Comparison of ENCODE assay signal across 16 cellular contexts in the genomic region with DNA sequence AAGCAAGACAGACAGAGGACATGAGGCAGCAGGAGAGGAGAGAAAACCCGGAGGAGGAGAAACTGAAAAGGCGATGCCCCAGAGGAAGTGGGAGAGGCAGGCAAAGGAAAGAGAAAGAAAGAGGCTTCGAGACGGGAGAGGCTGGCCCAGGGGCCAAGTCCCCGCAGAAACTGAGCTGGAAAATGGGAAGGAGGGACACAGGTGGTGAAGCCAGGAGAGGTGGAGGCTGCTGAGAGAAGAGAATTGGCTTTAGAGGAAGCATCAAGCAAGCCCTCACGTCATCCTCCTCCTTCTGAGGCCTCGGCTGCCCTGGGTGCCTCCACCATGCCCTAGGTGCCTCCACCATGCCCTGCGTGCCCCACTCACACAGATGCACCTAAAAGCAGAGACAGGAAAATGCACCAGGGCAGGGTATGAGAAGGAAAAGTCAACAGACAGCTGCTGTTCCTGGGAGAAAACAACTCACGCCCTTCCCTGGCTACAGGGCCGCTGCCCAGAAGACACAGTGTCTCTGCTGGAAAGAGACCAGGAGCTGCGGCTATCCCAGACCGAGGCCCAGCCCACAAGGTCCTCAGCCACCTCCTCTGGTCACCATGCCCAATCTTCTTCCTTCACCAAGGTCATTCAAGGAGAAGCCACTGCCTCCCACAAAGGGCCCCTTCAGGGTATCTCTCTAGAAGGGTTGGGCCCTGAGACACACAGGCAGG. TPM values are rescaled to one million over a fixed set of nuclear protein-coding genes. Genes with fewer than 3 reads are reported as not detected.
DNase-seq lines count a peak whose midpoint lies in the region; ATAC-seq, FAIRE-seq and TF ChIP-seq lines count a peak whose summit lies in the region.
"Had no signal": no experiment of that assay in that cellular context is flagged by ENCODE, and none has a peak within 500 bp of the region (broad histone marks: within the 10 kb centered on the region; RNA-seq: fewer than 3 reads in every experiment).

No MANE protein-coding gene starts in this region.

- H3K27ac Mint-ChIP-seq in activated naive CD8-positive, alpha-beta T cell treated with anti-CD3 and anti-CD28 coated beads, Interleukin-2, amount 50 U/mL, for 24 hours: peak overlapping the region; percentile 39
- H3K27ac Mint-ChIP-seq in nephron: peak overlapping the region; percentile 82 to 95 (median 90)
- H3K27ac Mint-ChIP-seq: activated B cell treated with CpG ODN at 0.5 μM for 24 hours; CD8-positive, alpha-beta T cell had no signal

- TF ChIP-seq CTCF in nephron (IDR thresholded peaks at IDR 0.05; ENCODE audit: unreplicated experiment in 3 of 3): no peak
- no peak for TF ChIP-seq CTCF in thyroid gland (IDR thresholded peaks at IDR 0.05)

- H3K4me1 ChIP-seq in thyroid gland: peaks cover 0 to 20% of the 10 kb centered on the region in 2 donors

- FAIRE-seq in GM12892 (lab: Jason Lieb, UNC): no peak
- FAIRE-seq: endometrium, GM18507 had no signal

- TF ChIP-seq POLR2A in thyroid gland (IDR thresholded peaks at IDR 0.05) (no peak), GM12892 (IDR thresholded peaks at IDR 0.05; ENCODE audit: low read depth, low read length) (no peak)

- H3K36me3 Mint-ChIP-seq in activated naive CD8-positive, alpha-beta T cell treated with anti-CD3 and anti-CD28 coated beads, Interleukin-2, amount 50 U/mL, for 24 hours (ENCODE audit: low read depth): no peaks in the 10 kb centered on the region
- peaks cover 11% of the 10 kb centered on the region for H3K36me3 Mint-ChIP-seq in nephron (ENCODE audit: low read depth)
- H3K36me3 Mint-ChIP-seq: CD8-positive, alpha-beta T cell had no signal

- peaks cover 7% of the 10 kb centered on the region for H3K27me3 Mint-ChIP-seq in activated naive CD8-positive, alpha-beta T cell treated with anti-CD3 and anti-CD28 coated beads, Interleukin-2, amount 50 U/mL, for 24 hours
- no peaks in the 10 kb centered on the region for H3K27me3 Mint-ChIP-seq in nephron (ENCODE audit: low read depth)

- no peak for DNase-seq in activated naive CD8-positive, alpha-beta T cell treated with anti-CD3 and anti-CD28 coated beads, Interleukin-2, amount 50 U/mL, for 24 hours
- DNase-seq in Right ventricle myocardium superior (no peak), thyroid gland (no peak), GM12892 (ENCODE audit: insufficient read length) (no peak), NCI-H2196 (lab: John Stamatoyannopoulos, UW; ENCODE audit: unreplicated experiment) (no peak), NCI-H446 (lab: John Stamatoyannopoulos, UW) (no peak)
- DNase-seq: activated B cell treated with CpG ODN at 0.5 μM for 24 hours; GDM1; stimulated activated CD4-positive, alpha-beta T cell treated with anti-CD3 and anti-CD28 coated beads, Interleukin-4, amount 100 ng/mL, for 4 hours had no signal

- WGBS in thyroid gland, 2 donors: 56 to 71% methylated on average over 11 to 12 of the region's 12 CpGs

- intact Hi-C loops in Right ventricle myocardium superior (cut with DNase I): no loop called here
- intact Hi-C loops in thyroid gland (cut with DNase I): no loop called here

- H3K4me3 ChIP-seq in thyroid gland (replicated peaks in 1 of 3): no peak overlapping the region

- peaks cover 3% of the 10 kb centered on the region for H3K4me1 Mint-ChIP-seq in activated naive CD8-positive, alpha-beta T cell treated with anti-CD3 and anti-CD28 coated beads, Interleukin-2, amount 50 U/mL, for 24 hours
- H3K4me1 Mint-ChIP-seq in nephron: peaks cover 83% of the 10 kb centered on the region
- H3K4me1 Mint-ChIP-seq: activated B cell treated with CpG ODN at 0.5 μM for 24 hours had no signal

- no peaks in the 10 kb centered on the region for H3K36me3 ChIP-seq in thyroid gland

- no peaks in the 10 kb centered on the region for H3K27me3 ChIP-seq in thyroid gland

- H3K9me3 Mint-ChIP-seq in activated naive CD8-positive, alpha-beta T cell treated with anti-CD3 and anti-CD28 coated beads, Interleukin-2, amount 50 U/mL, for 24 hours: no peaks in the 10 kb centered on the region
- no peaks in the 10 kb centered on the region for H3K9me3 Mint-ChIP-seq in nephron
- H3K9me3 Mint-ChIP-seq: activated B cell treated with CpG ODN at 0.5 μM for 24 hours; CD8-positive, alpha-beta T cell; H9 had no signal

- H3K9me3 ChIP-seq in thyroid gland: no peaks in the 10 kb centered on the region

- ATAC-seq in activated naive CD8-positive, alpha-beta T cell treated with anti-CD3 and anti-CD28 coated beads, Interleukin-2, amount 50 U/mL, for 24 hours: no peak
- ATAC-seq in Right ventricle myocardium superior (ENCODE audit: poor library complexity) (peak; percentile 31), HG03432 (IDR thresholded peaks at IDR 0.05; ENCODE audit: unreplicated experiment) (no peak)
- ATAC-seq: CD8-positive, alpha-beta T cell had no signal

- H3K27ac ChIP-seq in thyroid gland: peak overlapping the region; percentile 57 to 78 (median 65)

- no peak overlapping the region for H3K4me3 Mint-ChIP-seq in activated naive CD8-positive, alpha-beta T cell treated with anti-CD3 and anti-CD28 coated beads, Interleukin-2, amount 50 U/mL, for 24 hours
- peak overlapping the region; percentile 21 to 51 (median 26) for H3K4me3 Mint-ChIP-seq in nephron
- H3K4me3 Mint-ChIP-seq: activated B cell treated with CpG ODN at 0.5 μM for 24 hours; CD8-positive, alpha-beta T cell; H9 had no signal

RNA-seq across cellular contexts. Expression of a gene that starts 14.3 kb away (rescaled TPM):
- total RNA-seq in Right ventricle myocardium superior: 34.6 TPM
- 100 to 1,000 TPM in 2 of 4 donors, 10 to 100 TPM in 2; 34.2 to 143 (median 88.6) TPM for total RNA-seq in thyroid gland
- polyA plus RNA-seq in GM12892 (2012; ENCODE audit: missing spikeins): 1.1 TPM
- total RNA-seq: activated B cell treated with CpG ODN at 0.5 μM for 24 hours; CD8-positive, alpha-beta T cell; MCF 10A had no signal

RNA-seq across cellular contexts. Expression of a gene that starts 37.6 kb away (rescaled TPM):
- total RNA-seq in Right ventricle myocardium superior (1.4 TPM), thyroid gland (1 to 10 TPM in 3 of 4 donors, under 1 TPM in 1; 0.42 to 2.8 (median 1.5) TPM)
- 7.4 TPM for polyA plus RNA-seq in GM12892 (2012; ENCODE audit: missing spikeins)
- total RNA-seq: MCF 10A had no signal
